Comparison of ENCODE assay signal across 30 cellular contexts in the genomic region with DNA sequence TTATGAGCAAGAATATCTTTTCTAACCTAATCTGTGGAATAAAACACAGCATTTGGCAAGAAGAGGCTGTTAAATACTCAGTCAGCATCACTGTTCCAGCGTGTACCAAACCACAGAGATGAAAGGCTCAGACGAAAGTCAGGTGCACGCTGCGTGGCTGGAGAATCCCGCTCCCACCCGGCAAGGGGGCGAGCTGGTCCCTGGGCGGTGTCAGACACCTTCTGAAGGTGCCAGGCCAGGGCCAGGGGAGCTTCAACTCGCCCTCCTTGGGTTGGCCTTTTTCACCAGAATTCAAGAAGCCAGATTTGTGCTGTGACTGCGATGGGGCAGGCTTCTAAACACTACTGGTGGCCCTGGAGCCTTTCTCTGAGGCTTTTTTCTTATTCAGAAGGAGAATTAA.
"Had no signal": no experiment of that assay in that cellular context is flagged by ENCODE, and none has a peak within 500 bp of the region (broad histone marks: within the 10 kb centered on the region; RNA-seq: fewer than 3 reads in every experiment).

No MANE protein-coding gene starts in this region.

- H3K36me3 ChIP-seq: breast epithelium, colonic mucosa, gastrocnemius medialis had no signal

- H3K4me3 ChIP-seq: breast epithelium, colonic mucosa, gastrocnemius medialis, hepatocyte, pancreas, psoas muscle, testis, vagina had no signal

- H3K27ac Mint-ChIP-seq: activated CD4-positive, alpha-beta memory T cell treated with anti-CD3 and anti-CD28 coated beads, Interleukin-2, amount 10 ng/mL, durations not matched to agents 7 days and 5 days; activated CD4-positive, alpha-beta T cell treated with anti-CD3 and anti-CD28 coated beads, Interleukin-2, amount 10 ng/mL, durations not matched to agents 24 days and 14 days; activated naive CD4-positive, alpha-beta T cell treated with anti-CD3 and anti-CD28 coated beads, Interleukin-2, amount 50 U/mL, for 72 hours; effector memory CD8-positive, alpha-beta T cell; memory B cell; T-helper 17 cell; type B pancreatic cell had no signal

- H3K27ac ChIP-seq: breast epithelium, colonic mucosa, gastrocnemius medialis, hepatocyte, pancreas, psoas muscle, testis, vagina, WERI-Rb-1 had no signal

- H3K4me3 Mint-ChIP-seq: activated CD4-positive, alpha-beta memory T cell treated with anti-CD3 and anti-CD28 coated beads, Interleukin-2, amount 10 ng/mL, durations not matched to agents 7 days and 5 days; activated CD4-positive, alpha-beta T cell treated with anti-CD3 and anti-CD28 coated beads, Interleukin-2, amount 10 ng/mL, durations not matched to agents 24 days and 14 days; effector memory CD8-positive, alpha-beta T cell; memory B cell; naive thymus-derived CD4-positive, alpha-beta T cell; neural crest cell; T-helper 17 cell; type B pancreatic cell had no signal

- H3K9me3 Mint-ChIP-seq: activated CD4-positive, alpha-beta memory T cell treated with anti-CD3 and anti-CD28 coated beads, Interleukin-2, amount 10 ng/mL, durations not matched to agents 7 days and 5 days; activated CD4-positive, alpha-beta T cell treated with anti-CD3 and anti-CD28 coated beads, Interleukin-2, amount 10 ng/mL, durations not matched to agents 24 days and 14 days; activated naive CD4-positive, alpha-beta T cell treated with anti-CD3 and anti-CD28 coated beads, Interleukin-2, amount 50 U/mL, for 72 hours; effector memory CD8-positive, alpha-beta T cell; memory B cell; naive thymus-derived CD4-positive, alpha-beta T cell; neural crest cell; type B pancreatic cell had no signal

- H3K27me3 ChIP-seq: breast epithelium, colonic mucosa, gastrocnemius medialis, hepatocyte, pancreas, testis, vagina had no signal

- H3K36me3 Mint-ChIP-seq: activated naive CD4-positive, alpha-beta T cell treated with anti-CD3 and anti-CD28 coated beads, Interleukin-2, amount 50 U/mL, for 72 hours had no signal

- H3K27me3 Mint-ChIP-seq: activated CD4-positive, alpha-beta memory T cell treated with anti-CD3 and anti-CD28 coated beads, Interleukin-2, amount 10 ng/mL, durations not matched to agents 7 days and 5 days; activated CD4-positive, alpha-beta T cell treated with anti-CD3 and anti-CD28 coated beads, Interleukin-2, amount 10 ng/mL, durations not matched to agents 24 days and 14 days; effector memory CD8-positive, alpha-beta T cell; memory B cell; naive thymus-derived CD4-positive, alpha-beta T cell; T-helper 17 cell; type B pancreatic cell had no signal

- ATAC-seq: activated CD4-positive, CD25-positive, alpha-beta regulatory T cell treated with anti-CD3 and anti-CD28 coated beads, Interleukin-2, amount 50 U/mL, for 24 hours; activated naive CD4-positive, alpha-beta T cell treated with anti-CD3 and anti-CD28 coated beads, Interleukin-2, amount 50 U/mL, for 72 hours; effector memory CD8-positive, alpha-beta T cell; gastrocnemius medialis; naive thymus-derived CD4-positive, alpha-beta T cell; pancreas; psoas muscle; T-helper 17 cell had no signal

- DNase-seq: activated CD4-positive, alpha-beta memory T cell treated with anti-CD3 and anti-CD28 coated beads, Interleukin-2, amount 10 ng/mL, durations not matched to agents 7 days and 5 days; activated CD4-positive, alpha-beta T cell treated with anti-CD3 and anti-CD28 coated beads, Interleukin-2, amount 10 ng/mL, durations not matched to agents 24 days and 14 days; activated naive CD4-positive, alpha-beta T cell; activated T-cell treated with anti-CD3 and anti-CD28 coated beads, Interleukin-2, amount 50 U/mL, for 48 hours; cerebellar nuclear complex; colonic mucosa; effector memory CD8-positive, alpha-beta T cell; erythroblast; gastrocnemius medialis; glutamatergic neuron; midbrain; naive thymus-derived CD4-positive, alpha-beta T cell; nucleus accumbens; psoas muscle; stimulated activated CD4-positive, alpha-beta T cell treated with anti-CD3 and anti-CD28 coated beads, Interleukin-15, amount 100 ng/mL, for 24 hours; stimulated activated CD4-positive, alpha-beta T cell treated with anti-CD3 and anti-CD28 coated beads, Interleukin-2, amount 100 ng/mL, for 24 hours; stimulated activated naive CD4-positive, alpha-beta T cell; T-helper 17 cell; T1000; testis; WERI-Rb-1 had no signal

- H3K4me1 Mint-ChIP-seq: activated CD4-positive, alpha-beta memory T cell treated with anti-CD3 and anti-CD28 coated beads, Interleukin-2, amount 10 ng/mL, durations not matched to agents 7 days and 5 days; activated CD4-positive, alpha-beta T cell treated with anti-CD3 and anti-CD28 coated beads, Interleukin-2, amount 10 ng/mL, durations not matched to agents 24 days and 14 days had no signal
